Comparison of ENCODE assay signal across 23 cellular contexts in the genomic region with DNA sequence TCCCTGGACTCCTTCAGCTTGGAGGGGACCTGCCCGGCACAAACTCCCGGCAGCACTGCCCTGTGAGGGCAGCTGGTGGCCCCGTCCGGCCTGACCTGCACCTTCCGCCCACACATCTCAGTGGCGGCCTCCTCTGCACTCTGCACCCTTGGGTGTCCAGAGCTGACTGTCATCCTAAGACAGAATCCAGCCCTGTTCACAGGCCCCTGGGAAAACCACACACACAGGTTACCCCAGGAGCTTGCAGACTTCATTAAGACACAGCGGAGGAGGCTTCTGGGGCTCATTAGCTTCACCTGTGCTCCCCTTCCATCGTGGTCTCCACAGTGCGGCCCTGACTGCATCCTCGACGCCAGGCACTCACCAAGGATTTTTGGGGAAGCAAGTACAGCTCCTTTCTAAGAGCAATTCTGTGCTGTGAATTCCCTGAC. TPM values are rescaled to one million over a fixed set of nuclear protein-coding genes. Genes with fewer than 3 reads are reported as not detected.
A peak's percentile ranks its signal among the peaks of the same experiment; 100 is the strongest.
DNase-seq lines count a peak whose midpoint lies in the region; ATAC-seq, FAIRE-seq and TF ChIP-seq lines count a peak whose summit lies in the region.
"Had no signal": no experiment of that assay in that cellular context is flagged by ENCODE, and none has a peak within 500 bp of the region (broad histone marks: within the 10 kb centered on the region; RNA-seq: fewer than 3 reads in every experiment).

No MANE protein-coding gene starts in this region.

- no peaks in the 10 kb centered on the region for H3K27me3 ChIP-seq in liver (ENCODE audit: control insufficient read depth in 4 of 4, insufficient read depth in 4 of 4, low read length in 3 of 4)
- peaks cover 0 to 32% (median 4%) of the 10 kb centered on the region in 7 donors for H3K27me3 ChIP-seq in spleen (replicated peaks in 1 of 7)
- H3K27me3 ChIP-seq in smooth muscle cell (ENCODE audit: low read depth), result peaks cover 12% of the 10 kb centered on the region

- H3K36me3 ChIP-seq in liver (ENCODE audit: control insufficient read depth in 4 of 4, insufficient read depth in 3 of 4, low read depth in 1 of 4, low read length in 3 of 4), result no peaks in the 10 kb centered on the region
- H3K36me3 ChIP-seq in spleen, result no peaks in the 10 kb centered on the region
- no peaks in the 10 kb centered on the region for H3K36me3 ChIP-seq in smooth muscle cell (ENCODE audit: low read depth)
- H3K36me3 ChIP-seq: BE2C had no signal

- TF ChIP-seq CTCF in A549 (IDR thresholded peaks at IDR 0.05) (no peak), coronary artery (IDR thresholded peaks at IDR 0.05) (no peak), liver (IDR thresholded peaks at IDR 0.05; ENCODE audit: low read depth, low read length, missing input control) (no peak), spleen (IDR thresholded peaks at IDR 0.05 in 8 of 11, conservative IDR thresholded peaks at IDR 0.05 in 3 of 11) (no peak), smooth muscle cell (IDR thresholded peaks at IDR 0.05; ENCODE audit: borderline replicate concordance, insufficient read depth, poor library complexity, severe bottlenecking) (no peak)

- ATAC-seq in A549, result no peak
- no peak for ATAC-seq in GM18907 (IDR thresholded peaks at IDR 0.05; ENCODE audit: unreplicated experiment)
- ATAC-seq: GM23338, Right ventricle myocardium inferior had no signal

- TF ChIP-seq EP300 in A549 (IDR thresholded peaks at IDR 0.05), result no peak

- H3K79me2 ChIP-seq in smooth muscle cell (ENCODE audit: low read depth), result no peaks in the 10 kb centered on the region

- TF ChIP-seq POLR2A in A549 (IDR thresholded peaks at IDR 0.05; ENCODE audit: low read length) (no peak), spleen (IDR thresholded peaks at IDR 0.05) (no peak)

- H3K9me3 ChIP-seq in A549, result 0 out of 3 replicates have a peak, but pooled peaks cover 3% of the 10 kb centered on the region
- no peaks in the 10 kb centered on the region for H3K9me3 ChIP-seq in liver (ENCODE audit: control insufficient read depth in 4 of 4, low read length in 3 of 4)
- H3K9me3 ChIP-seq in spleen, result no peaks in the 10 kb centered on the region
- no peaks in the 10 kb centered on the region for H3K9me3 ChIP-seq in smooth muscle cell (replicated peaks; ENCODE audit: low read depth)
- H3K9me3 ChIP-seq: BE2C, Caco-2 had no signal

- H2AFZ ChIP-seq in smooth muscle cell (ENCODE audit: low read depth), result no peak overlapping the region
- H2AFZ ChIP-seq: GM23338 had no signal

- H3K9ac ChIP-seq in liver (ENCODE audit: low read depth in 1 of 2, low read length in 2 of 2) (no peak overlapping the region), smooth muscle cell (ENCODE audit: low read depth) (no peak overlapping the region)

- H3K4me2 ChIP-seq in A549 (no peak overlapping the region), smooth muscle cell (no peak overlapping the region)
- H3K4me2 ChIP-seq: GM23338 had no signal

- FAIRE-seq in A549 (lab: Jason Lieb, UNC), result no peak
- FAIRE-seq: G401.6, GM19239, RCC 7860 had no signal

- no peak for DNase-seq in A549 (ENCODE audit: low read depth in 1 of 2, low spot score in 1 of 2)
- DNase-seq in coronary artery (ENCODE audit: low spot score), result peak; percentile 45
- peak; percentile 69 for DNase-seq in spleen
- no peak for DNase-seq in putamen (ENCODE audit: low spot score)
- no peak for DNase-seq in NCI-H524 (lab: John Stamatoyannopoulos, UW)
- DNase-seq in smooth muscle cell (lab: John Stamatoyannopoulos, UW; ENCODE audit: unreplicated experiment), result no peak
- DNase-seq: BE2C; CD4-positive, CD25-positive, alpha-beta regulatory T cell; NCI-H1105; NCI-H1694; NCI-H2081 treated with DMSO at 0.1 percent for 48 hours; NCI-H748 treated with DMSO at 0.1 percent for 48 hours; NK-92 treated with Interleukin-12 subunit alpha and Interleukin-12 subunit beta, amount 100 ng/mL, for 24 hours had no signal

- H4K20me1 ChIP-seq in smooth muscle cell (ENCODE audit: low read depth), result no peaks in the 10 kb centered on the region

- peak overlapping the region; percentile 33 to 66; a peak in 5 of 6 replicates for H3K27ac ChIP-seq in A549
- H3K27ac ChIP-seq in coronary artery, result no peak overlapping the region
- H3K27ac ChIP-seq in liver (ENCODE audit: low read depth in 1 of 2, low read length in 2 of 2), result no peak overlapping the region
- H3K27ac ChIP-seq in spleen, result no peak overlapping the region
- H3K27ac ChIP-seq in smooth muscle cell (ENCODE audit: low read depth), result no peak overlapping the region

- no peak overlapping the region for H3K4me3 ChIP-seq in A549
- no peak overlapping the region for H3K4me3 ChIP-seq in coronary artery
- H3K4me3 ChIP-seq in liver (ENCODE audit: low read depth in 1 of 3, low read length in 3 of 3), result no peak overlapping the region
- no peak overlapping the region for H3K4me3 ChIP-seq in spleen
- H3K4me3 ChIP-seq in smooth muscle cell, result no peak overlapping the region
- H3K4me3 ChIP-seq: GM23338 had no signal

- 92% methylated on average over 9 of the region's 11 CpGs for WGBS in A549 (ENCODE audit: missing lambda C conversion rate)
- WGBS in liver, result 67% methylated on average over 11 of the region's 11 CpGs
- 89 to 93% (median 92%) methylated on average over 10 to 11 of the region's 11 CpGs for WGBS in spleen, 5 donors
- WGBS in smooth muscle cell (ENCODE audit: low lambda C conversion rate), result 91% methylated on average over 11 of the region's 11 CpGs

- POLR2A ChIA-PET in A549 (lab: Yijun Ruan, JAX), result no interaction called here

- no peaks in the 10 kb centered on the region for H3F3A ChIP-seq in smooth muscle cell (ENCODE audit: low read depth)

- intact Hi-C loops in spleen (cut with DNase I; ENCODE audit: low total_unique reads), result no loop called here

- H3K4me1 ChIP-seq in A549 (peaks cover 47% of the 10 kb centered on the region), liver (ENCODE audit: control insufficient read depth in 4 of 4, insufficient read depth in 4 of 4, low read length in 3 of 4) (peaks cover 14 to 36% (median 21%) of the 10 kb centered on the region in 4 donors), spleen (peaks cover 0 to 15% (median 8%) of the 10 kb centered on the region in 6 donors), smooth muscle cell (ENCODE audit: low read depth) (no peaks in the 10 kb centered on the region)
- H3K4me1 ChIP-seq: BE2C, Caco-2 had no signal

- no peak for TF ChIP-seq RAD21 in A549 (conservative IDR thresholded peaks at IDR 0.05 in 1 of 2, IDR thresholded peaks at IDR 0.05 in 1 of 2)
- no peak for TF ChIP-seq RAD21 in liver (IDR thresholded peaks at IDR 0.05)

- CTCF ChIA-PET in A549 (lab: Yijun Ruan, JAX), result interaction anchor here (1.0 to 3.2 kb wide), 10 partner anchors 10 to 609 kb away, joined by 3 to 10 read pairs (median 4); no protein-coding TSS in a partner anchor

TF ChIP-seq in A549, 52 proteins besides CTCF, POLR2A, EP300 and RAD21 (continues in another document):
- TF ChIP-seq CHD2 (IDR thresholded peaks at IDR 0.05; ENCODE audit: low read length, partially characterized antibody), result no peak
- no peak for TF ChIP-seq JUN (IDR thresholded peaks at IDR 0.05)

TF ChIP-seq in liver, 16 proteins besides CTCF, POLR2A, EP300 and RAD21:
- TF ChIP-seq JUND (IDR thresholded peaks at IDR 0.05) (no peak), RXRA (IDR thresholded peaks at IDR 0.05) (peak in 1 of 2 donors; percentile 32), TAF1 (conservative IDR thresholded peaks at IDR 0.05) (no peak), NR2F2 (IDR thresholded peaks at IDR 0.05) (no peak), HNF4A (conservative IDR thresholded peaks at IDR 0.05) (peak in 1 of 2 donors; percentile 37), YY1 (IDR thresholded peaks at IDR 0.05) (no peak), EGR1 (IDR thresholded peaks at IDR 0.05; ENCODE audit: low read depth in 2 of 2) (peak; percentile 75 to 92)

RNA-seq across cellular contexts. Expression of a gene that starts 51.5 kb away (rescaled TPM):
- 0.78 and 0.84 TPM in 2 replicates for polyA plus RNA-seq in A549 (2011; rRNA removed)
- polyA plus RNA-seq in A549 (2012; cell fraction: cytosol; rRNA removed), result 0.41 and 0.52 TPM in 2 replicates
- polyA plus RNA-seq in A549 (2012; cell fraction: nucleus; rRNA removed), result 0.49 and 0.78 TPM in 2 replicates
- 0.79 to 1.2 TPM (median 1.2 TPM) in 3 replicates for polyA plus RNA-seq in A549 (2017; fragmentation: RNase III; extraction: RNeasy Plus Mini Kit Qiagen cat#74134 plus additional on column Dnase treatment)
- polyA minus RNA-seq in A549 (2011; rRNA and poly(A)+ RNA removed), result 0.50 and 1.6 TPM in 2 replicates
- 10 to 100 TPM in 1 of 2 donors, 1 to 10 TPM in 1; 6.1 to 10.0 TPM for total RNA-seq in liver
- polyA plus RNA-seq in liver, result 1 to 10 TPM; 3.9 to 4.3 TPM
- total RNA-seq in spleen, result not detected
- polyA plus RNA-seq in spleen, result not detected
- total RNA-seq in smooth muscle cell, result 0.27 TPM in 1 of 2 replicates, not detected in the other
- polyA plus RNA-seq in smooth muscle cell, result 0.20 TPM in 1 of 2 replicates, not detected in the other
- total RNA-seq: CD4-positive, CD25-positive, alpha-beta regulatory T cell; GM23338; LHCN-M2; OCI-LY7; Right ventricle myocardium inferior had no signal
- polyA plus RNA-seq: GM23338 had no signal

Comparison
In these comparisons a context has a peak if more than half of its experiments do, and no peak if none do; other contexts are left out.
1. DNase-seq: peak in coronary artery (single experiment) and spleen (single experiment); none in A549 (0 of 2), putamen (single experiment), NCI-H524 (0 of 2) and smooth muscle cell (single experiment).
2. H3K27ac ChIP-seq: peak in A549 (2 of 2); none in coronary artery (0 of 2), liver (0 of 2), spleen (0 of 8) and smooth muscle cell (single experiment).